Comparison of ENCODE assay signal across 1 cellular context in the genomic region with DNA sequence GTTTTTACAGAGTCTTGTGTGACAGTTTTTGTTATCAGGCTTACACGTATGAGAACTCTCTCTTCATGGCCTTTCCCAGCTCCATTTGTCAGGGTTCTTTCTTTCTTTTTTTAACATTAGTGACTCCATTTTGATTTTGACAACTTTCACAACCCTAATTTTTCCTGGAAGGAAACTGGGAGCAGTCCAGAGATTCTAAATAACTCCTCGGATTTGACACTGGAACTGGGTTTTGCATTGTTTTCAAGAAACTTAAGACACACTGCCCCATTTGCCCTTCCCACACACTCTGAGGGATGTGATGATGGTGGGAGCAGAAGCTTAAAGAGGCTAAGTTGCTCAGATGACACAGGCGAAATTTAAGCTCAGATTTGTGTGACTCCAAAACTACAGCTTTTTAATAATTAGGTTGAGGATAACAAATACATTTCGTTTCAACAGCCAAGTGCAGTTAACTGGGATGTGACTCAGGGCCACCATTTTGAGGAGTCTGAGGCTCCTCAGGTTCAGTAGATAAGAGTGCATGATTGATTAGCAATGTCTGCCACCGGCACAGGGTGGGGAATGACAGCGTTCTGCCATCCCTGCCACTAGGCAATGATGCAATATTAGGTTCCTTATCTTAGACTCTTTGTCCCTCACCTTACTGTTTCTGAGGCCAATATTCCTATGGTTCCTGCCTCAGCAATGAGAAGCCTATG.
TF ChIP-seq lines count a peak whose summit lies in the region.

No MANE protein-coding gene starts in this region.

TF ChIP-seq in K562, 482 proteins besides CTCF, POLR2A, EP300 and RAD21 (continued from another document and continues in another):
- TF ChIP-seq C11orf30 (IDR thresholded peaks at IDR 0.05; ENCODE audit: low read depth) (no peak), AFF1 (IDR thresholded peaks at IDR 0.05; ENCODE audit: low read depth in 1 of 2, partially characterized antibody in 2 of 2) (no peak), TRIM24 (IDR thresholded peaks at IDR 0.05) (peak; percentile 70 to 74; a peak in 2 of 4 replicates), ZNF668 (CRISPR knock-in tag; IDR thresholded peaks at IDR 0.05) (no peak), ZNF444 (CRISPR knock-in tag; IDR thresholded peaks at IDR 0.05) (no peak), EZH2 (IDR thresholded peaks at IDR 0.05; ENCODE audit: borderline replicate concordance, low read depth, low read length) (no peak), RBM17 (IDR thresholded peaks at IDR 0.05; ENCODE audit: borderline replicate concordance, low read depth, low read length) (no peak), KLF10 (CRISPR knock-in tag; IDR thresholded peaks at IDR 0.05) (no peak), ZKSCAN3 (CRISPR knock-in tag; IDR thresholded peaks at IDR 0.05) (no peak), MAFK (IDR thresholded peaks at IDR 0.05; ENCODE audit: low read length) (no peak), ZNF324 (CRISPR knock-in tag; IDR thresholded peaks at IDR 0.05) (no peak), EP400 (IDR thresholded peaks at IDR 0.05) (peak; percentile 75), L3MBTL2 (IDR thresholded peaks at IDR 0.05) (peak; percentile 71; the same call in 1 of the 2 replicates), BACH1 (tag; IDR thresholded peaks at IDR 0.05) (peak; percentile 78), ZNF184 (CRISPR knock-in tag; IDR thresholded peaks at IDR 0.05) (no peak), CCNT2 (IDR thresholded peaks at IDR 0.05; ENCODE audit: borderline replicate concordance, extremely low read depth, insufficient read length, low read depth, low read length) (no peak), RBM25 (IDR thresholded peaks at IDR 0.05; ENCODE audit: low read depth, low read length, severe bottlenecking) (no peak), SMAD1 (IDR thresholded peaks at IDR 0.05; ENCODE audit: low read depth, low read length, partially characterized antibody) (no peak), PCBP2 (IDR thresholded peaks at IDR 0.05; ENCODE audit: low read depth, low read length, poor library complexity, severe bottlenecking) (no peak), CHCHD3 (CRISPR knock-in tag; IDR thresholded peaks at IDR 0.05) (no peak), KLF6 (CRISPR knock-in tag; IDR thresholded peaks at IDR 0.05; ENCODE audit: borderline replicate concordance) (no peak), HNRNPUL1 (IDR thresholded peaks at IDR 0.05; ENCODE audit: low read length) (no peak), ZNF3 (CRISPR knock-in tag; IDR thresholded peaks at IDR 0.05) (no peak), MIER1 (IDR thresholded peaks at IDR 0.05; ENCODE audit: low read depth) (no peak), DACH1 (IDR thresholded peaks at IDR 0.05; ENCODE audit: partially characterized antibody) (no peak), BCOR (IDR thresholded peaks at IDR 0.05) (no peak), JUN (IDR thresholded peaks at IDR 0.05; ENCODE audit: borderline replicate concordance, low read depth, low read length) (no peak), JUN (CRISPR knock-in tag; IDR thresholded peaks at IDR 0.05; ENCODE audit: borderline replicate concordance) (no peak), DPF2 (IDR thresholded peaks at IDR 0.05) (peak; percentile 62; the same call in 1 of the 2 replicates), ILF3 (IDR thresholded peaks at IDR 0.05; ENCODE audit: borderline replicate concordance) (no peak), SIN3A (IDR thresholded peaks at IDR 0.05; ENCODE audit: borderline replicate concordance in 2 of 2, control insufficient read depth in 1 of 2, low read depth in 2 of 2, low read length in 2 of 2) (no peak), IRF1 (CRISPR knock-in tag; IDR thresholded peaks at IDR 0.05; ENCODE audit: borderline replicate concordance) (no peak), NFRKB (IDR thresholded peaks at IDR 0.05; ENCODE audit: low read depth) (no peak), WHSC1 (IDR thresholded peaks at IDR 0.05; ENCODE audit: low read length) (no peak), RBM14 (IDR thresholded peaks at IDR 0.05; ENCODE audit: borderline replicate concordance, insufficient read depth, low read depth, low read length) (no peak), SP2 (IDR thresholded peaks at IDR 0.05; ENCODE audit: extremely low read depth, low read depth, low read length, poor library complexity, severe bottlenecking) (no peak), ZNF197 (CRISPR knock-in tag; IDR thresholded peaks at IDR 0.05; ENCODE audit: low read depth) (peak; percentile 66; the same call in 1 of the 2 replicates), RBFOX2 (IDR thresholded peaks at IDR 0.05; ENCODE audit: low read depth, low read length) (0 out of 2 replicates have a peak, but pooled peaks have one; percentile 23), CHD4 (IDR thresholded peaks at IDR 0.05; ENCODE audit: insufficient read depth, insufficient replicate concordance, low read depth, low read length, poor library complexity, severe bottlenecking) (no peak), MAX (CRISPR knock-in tag; IDR thresholded peaks at IDR 0.05) (no peak), PURB (CRISPR knock-in tag; IDR thresholded peaks at IDR 0.05; ENCODE audit: low read depth) (no peak), ATF7 (IDR thresholded peaks at IDR 0.05) (peak; percentile 90), SUPT5H (IDR thresholded peaks at IDR 0.05) (no peak)
- TF ChIP-seq, protein P1, sequence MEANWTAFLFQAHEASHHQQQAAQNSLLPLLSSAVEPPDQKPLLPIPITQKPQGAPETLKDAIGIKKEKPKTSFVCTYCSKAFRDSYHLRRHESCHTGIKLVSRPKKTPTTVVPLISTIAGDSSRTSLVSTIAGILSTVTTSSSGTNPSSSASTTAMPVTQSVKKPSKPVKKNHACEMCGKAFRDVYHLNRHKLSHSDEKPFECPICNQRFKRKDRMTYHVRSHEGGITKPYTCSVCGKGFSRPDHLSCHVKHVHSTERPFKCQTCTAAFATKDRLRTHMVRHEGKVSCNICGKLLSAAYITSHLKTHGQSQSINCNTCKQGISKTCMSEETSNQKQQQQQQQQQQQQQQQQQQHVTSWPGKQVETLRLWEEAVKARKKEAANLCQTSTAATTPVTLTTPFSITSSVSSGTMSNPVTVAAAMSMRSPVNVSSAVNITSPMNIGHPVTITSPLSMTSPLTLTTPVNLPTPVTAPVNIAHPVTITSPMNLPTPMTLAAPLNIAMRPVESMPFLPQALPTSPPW (CRISPR knock-in tag; IDR thresholded peaks at IDR 0.05), result peak; percentile 33; the same call in 1 of the 2 replicates
- TF ChIP-seq, protein P2, sequence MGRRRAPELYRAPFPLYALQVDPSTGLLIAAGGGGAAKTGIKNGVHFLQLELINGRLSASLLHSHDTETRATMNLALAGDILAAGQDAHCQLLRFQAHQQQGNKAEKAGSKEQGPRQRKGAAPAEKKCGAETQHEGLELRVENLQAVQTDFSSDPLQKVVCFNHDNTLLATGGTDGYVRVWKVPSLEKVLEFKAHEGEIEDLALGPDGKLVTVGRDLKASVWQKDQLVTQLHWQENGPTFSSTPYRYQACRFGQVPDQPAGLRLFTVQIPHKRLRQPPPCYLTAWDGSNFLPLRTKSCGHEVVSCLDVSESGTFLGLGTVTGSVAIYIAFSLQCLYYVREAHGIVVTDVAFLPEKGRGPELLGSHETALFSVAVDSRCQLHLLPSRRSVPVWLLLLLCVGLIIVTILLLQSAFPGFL (CRISPR knock-in tag; IDR thresholded peaks at IDR 0.05), result no peak
- TF ChIP-seq, protein P3, sequence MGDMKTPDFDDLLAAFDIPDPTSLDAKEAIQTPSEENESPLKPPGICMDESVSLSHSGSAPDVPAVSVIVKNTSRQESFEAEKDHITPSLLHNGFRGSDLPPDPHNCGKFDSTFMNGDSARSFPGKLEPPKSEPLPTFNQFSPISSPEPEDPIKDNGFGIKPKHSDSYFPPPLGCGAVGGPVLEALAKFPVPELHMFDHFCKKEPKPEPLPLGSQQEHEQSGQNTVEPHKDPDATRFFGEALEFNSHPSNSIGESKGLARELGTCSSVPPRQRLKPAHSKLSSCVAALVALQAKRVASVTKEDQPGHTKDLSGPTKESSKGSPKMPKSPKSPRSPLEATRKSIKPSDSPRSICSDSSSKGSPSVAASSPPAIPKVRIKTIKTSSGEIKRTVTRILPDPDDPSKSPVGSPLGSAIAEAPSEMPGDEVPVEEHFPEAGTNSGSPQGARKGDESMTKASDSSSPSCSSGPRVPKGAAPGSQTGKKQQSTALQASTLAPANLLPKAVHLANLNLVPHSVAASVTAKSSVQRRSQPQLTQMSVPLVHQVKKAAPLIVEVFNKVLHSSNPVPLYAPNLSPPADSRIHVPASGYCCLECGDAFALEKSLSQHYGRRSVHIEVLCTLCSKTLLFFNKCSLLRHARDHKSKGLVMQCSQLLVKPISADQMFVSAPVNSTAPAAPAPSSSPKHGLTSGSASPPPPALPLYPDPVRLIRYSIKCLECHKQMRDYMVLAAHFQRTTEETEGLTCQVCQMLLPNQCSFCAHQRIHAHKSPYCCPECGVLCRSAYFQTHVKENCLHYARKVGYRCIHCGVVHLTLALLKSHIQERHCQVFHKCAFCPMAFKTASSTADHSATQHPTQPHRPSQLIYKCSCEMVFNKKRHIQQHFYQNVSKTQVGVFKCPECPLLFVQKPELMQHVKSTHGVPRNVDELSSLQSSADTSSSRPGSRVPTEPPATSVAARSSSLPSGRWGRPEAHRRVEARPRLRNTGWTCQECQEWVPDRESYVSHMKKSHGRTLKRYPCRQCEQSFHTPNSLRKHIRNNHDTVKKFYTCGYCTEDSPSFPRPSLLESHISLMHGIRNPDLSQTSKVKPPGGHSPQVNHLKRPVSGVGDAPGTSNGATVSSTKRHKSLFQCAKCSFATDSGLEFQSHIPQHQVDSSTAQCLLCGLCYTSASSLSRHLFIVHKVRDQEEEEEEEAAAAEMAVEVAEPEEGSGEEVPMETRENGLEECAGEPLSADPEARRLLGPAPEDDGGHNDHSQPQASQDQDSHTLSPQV (IDR thresholded peaks at IDR 0.05), result peak; percentile 60; the same call in 1 of the 2 replicates
- TF ChIP-seq, protein P4, sequence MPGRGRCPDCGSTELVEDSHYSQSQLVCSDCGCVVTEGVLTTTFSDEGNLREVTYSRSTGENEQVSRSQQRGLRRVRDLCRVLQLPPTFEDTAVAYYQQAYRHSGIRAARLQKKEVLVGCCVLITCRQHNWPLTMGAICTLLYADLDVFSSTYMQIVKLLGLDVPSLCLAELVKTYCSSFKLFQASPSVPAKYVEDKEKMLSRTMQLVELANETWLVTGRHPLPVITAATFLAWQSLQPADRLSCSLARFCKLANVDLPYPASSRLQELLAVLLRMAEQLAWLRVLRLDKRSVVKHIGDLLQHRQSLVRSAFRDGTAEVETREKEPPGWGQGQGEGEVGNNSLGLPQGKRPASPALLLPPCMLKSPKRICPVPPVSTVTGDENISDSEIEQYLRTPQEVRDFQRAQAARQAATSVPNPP (IDR thresholded peaks at IDR 0.05; ENCODE audit: borderline replicate concordance, insufficient read depth, insufficient read length), result no peak
- TF ChIP-seq, protein P5, sequence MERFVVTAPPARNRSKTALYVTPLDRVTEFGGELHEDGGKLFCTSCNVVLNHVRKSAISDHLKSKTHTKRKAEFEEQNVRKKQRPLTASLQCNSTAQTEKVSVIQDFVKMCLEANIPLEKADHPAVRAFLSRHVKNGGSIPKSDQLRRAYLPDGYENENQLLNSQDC (CRISPR knock-in tag; IDR thresholded peaks at IDR 0.05), result no peak
- TF ChIP-seq, protein P6, sequence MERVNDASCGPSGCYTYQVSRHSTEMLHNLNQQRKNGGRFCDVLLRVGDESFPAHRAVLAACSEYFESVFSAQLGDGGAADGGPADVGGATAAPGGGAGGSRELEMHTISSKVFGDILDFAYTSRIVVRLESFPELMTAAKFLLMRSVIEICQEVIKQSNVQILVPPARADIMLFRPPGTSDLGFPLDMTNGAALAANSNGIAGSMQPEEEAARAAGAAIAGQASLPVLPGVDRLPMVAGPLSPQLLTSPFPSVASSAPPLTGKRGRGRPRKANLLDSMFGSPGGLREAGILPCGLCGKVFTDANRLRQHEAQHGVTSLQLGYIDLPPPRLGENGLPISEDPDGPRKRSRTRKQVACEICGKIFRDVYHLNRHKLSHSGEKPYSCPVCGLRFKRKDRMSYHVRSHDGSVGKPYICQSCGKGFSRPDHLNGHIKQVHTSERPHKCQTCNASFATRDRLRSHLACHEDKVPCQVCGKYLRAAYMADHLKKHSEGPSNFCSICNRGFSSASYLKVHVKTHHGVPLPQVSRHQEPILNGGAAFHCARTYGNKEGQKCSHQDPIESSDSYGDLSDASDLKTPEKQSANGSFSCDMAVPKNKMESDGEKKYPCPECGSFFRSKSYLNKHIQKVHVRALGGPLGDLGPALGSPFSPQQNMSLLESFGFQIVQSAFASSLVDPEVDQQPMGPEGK (CRISPR knock-in tag; IDR thresholded peaks at IDR 0.05; ENCODE audit: borderline replicate concordance), result no peak
